In genomic region chr6:56986611-56987010, GRCh38 we compare ENCODE assay signal across 26 cellular contexts. TPM values are rescaled to one million over a fixed set of nuclear protein-coding genes. Genes with fewer than 3 reads are reported as not detected.
"Had no signal": no experiment of that assay in that cellular context is flagged by ENCODE, and none has a peak within 500 bp of the region (broad histone marks: within the 10 kb centered on the region; RNA-seq: fewer than 3 reads in every experiment).

No MANE protein-coding gene starts in this region.

- H3K4me3 ChIP-seq: heart right ventricle, left lung, neural progenitor cell, prostate gland, sigmoid colon, skin epidermis, spleen, suprapubic skin, transverse colon, upper lobe of right lung, uterus had no signal

- DNase-seq: effector CD8-positive, alpha-beta T cell; endodermal cell; foreskin melanocyte; glutamatergic neuron; heart right ventricle; hippocampal formation; left cardiac atrium; left lung; mesendoderm; midbrain; naive thymus-derived CD4-positive, alpha-beta T cell; right cardiac atrium; sigmoid colon; spleen; stimulated activated CD4-positive, alpha-beta T cell treated with anti-CD3 and anti-CD28 coated beads, Interleukin-2, amount 100 ng/mL, for 48 hours; stimulated activated naive B cell treated with anti-CD40 and anti-IgM and Interleukin-4, amounts not matched to agents 10 μg/mL and 1 μg/mL and 100 μg/mL, for 72 hours; transverse colon; upper lobe of right lung; uterus had no signal

- ATAC-seq: esophagus mucosa; heart right ventricle; left cardiac atrium; left lung; naive thymus-derived CD4-positive, alpha-beta T cell; right cardiac atrium; stimulated activated naive B cell treated with anti-CD40 and anti-IgM and Interleukin-4, amounts not matched to agents 10 μg/mL and 1 μg/mL and 100 μg/mL, for 72 hours; upper lobe of right lung had no signal

- H3K4me1 ChIP-seq: heart right ventricle, left lung, neural progenitor cell, prostate gland, sigmoid colon, spleen, suprapubic skin, transverse colon, upper lobe of right lung, uterus had no signal

- H3K27ac ChIP-seq: epithelial cell of prostate, heart right ventricle, left lung, neural progenitor cell, prostate gland, sigmoid colon, skin epidermis, spleen, suprapubic skin, transverse colon, upper lobe of right lung, uterus had no signal

- H3K9me3 ChIP-seq: heart right ventricle, left lung, prostate gland, sigmoid colon, spleen, suprapubic skin, transverse colon, upper lobe of right lung, uterus had no signal

- H3K27me3 ChIP-seq: left lung, neural progenitor cell, sigmoid colon, suprapubic skin, transverse colon, uterus had no signal

- H3K36me3 ChIP-seq: heart right ventricle, left lung, neural progenitor cell, prostate gland, sigmoid colon, spleen, suprapubic skin, transverse colon, upper lobe of right lung, uterus had no signal

RNA-seq across cellular contexts. Expression of gene BEND6, which starts 31.7 kb away (rescaled TPM):
- total RNA-seq: lung microvascular endothelial cell, suprapubic skin had no signal
- polyA plus RNA-seq: naive thymus-derived CD4-positive, alpha-beta T cell had no signal
